In genomic region chr5:73304381-73304780, GRCh38 we compare ENCODE assay signal across 1 cellular context.
TF ChIP-seq lines count a peak whose summit lies in the region.

No MANE protein-coding gene starts in this region.

TF ChIP-seq in SK-N-SH treated with all-trans-retinoic acid at 6 μM for 48 hours, 23 proteins besides CTCF, POLR2A, EP300 and RAD21 (continued from another document):
- TF ChIP-seq PATZ1 (CRISPR knock-in tag; IDR thresholded peaks at IDR 0.05; ENCODE audit: borderline replicate concordance) = no peak
- TF ChIP-seq ZNF70 (CRISPR knock-in tag; IDR thresholded peaks at IDR 0.05) = no peak
- TF ChIP-seq ISL1 (CRISPR knock-in tag; IDR thresholded peaks at IDR 0.05) = no peak
- TF ChIP-seq CSRNP3 (CRISPR knock-in tag; IDR thresholded peaks at IDR 0.05) = no peak
- TF ChIP-seq ZC3H10 (CRISPR knock-in tag; IDR thresholded peaks at IDR 0.05) = no peak
- no peak for TF ChIP-seq POU6F1 (CRISPR knock-in tag; IDR thresholded peaks at IDR 0.05; ENCODE audit: borderline replicate concordance, low read depth)
- TF ChIP-seq BACH2 (CRISPR knock-in tag; IDR thresholded peaks at IDR 0.05; ENCODE audit: borderline replicate concordance) = no peak
- TF ChIP-seq SNAI2 (CRISPR knock-in tag; IDR thresholded peaks at IDR 0.05) = no peak
- no peak for TF ChIP-seq OSR1 (CRISPR knock-in tag; IDR thresholded peaks at IDR 0.05)
- TF ChIP-seq CREB5 (CRISPR knock-in tag; IDR thresholded peaks at IDR 0.05; ENCODE audit: low read depth) = no peak
- TF ChIP-seq TSHZ2 (CRISPR knock-in tag; IDR thresholded peaks at IDR 0.05) = no peak
- TF ChIP-seq TCF4 (CRISPR knock-in tag; IDR thresholded peaks at IDR 0.05; ENCODE audit: borderline replicate concordance) = no peak
- no peak for TF ChIP-seq RARB (CRISPR knock-in tag; IDR thresholded peaks at IDR 0.05)
- TF ChIP-seq GLIS3 (CRISPR knock-in tag; IDR thresholded peaks at IDR 0.05) = no peak
